31 cellular contexts compared by ENCODE assay signal in genomic region chr4:188262464-188262863, GRCh38.
A peak's percentile ranks its signal among the peaks of the same experiment; 100 is the strongest.
DNase-seq lines count a peak whose midpoint lies in the region; ATAC-seq, FAIRE-seq and TF ChIP-seq lines count a peak whose summit lies in the region.
"Had no signal": no experiment of that assay in that cellular context is flagged by ENCODE, and none has a peak within 500 bp of the region (broad histone marks: within the 10 kb centered on the region; RNA-seq: fewer than 3 reads in every experiment).

No MANE protein-coding gene starts in this region.

- ATAC-seq in GM18505 (IDR thresholded peaks at IDR 0.05; ENCODE audit: unreplicated experiment): no peak
- ATAC-seq: left ventricle myocardium superior; natural killer cell treated with Interleukin-12 subunit alpha and Interleukin-12 subunit beta and Interleukin-15 and Interleukin-18, amount 100 ng/mL, for 72 hours; pancreas; right cardiac atrium; stimulated activated naive CD8-positive, alpha-beta T cell treated with anti-CD3 and anti-CD28 coated beads, Interleukin-15, Interleukin-2, amounts not matched to agents 100 U/mL and 50 U/mL, for 24 hours; WTC11 had no signal

- TF ChIP-seq CTCF in brain microvascular endothelial cell (IDR thresholded peaks at IDR 0.05; ENCODE audit: low read depth, low read length, missing control alignments) (no peak), kidney epithelial cell (IDR thresholded peaks at IDR 0.05; ENCODE audit: insufficient read depth, low read length, poor library complexity, severe bottlenecking) (no peak), right atrium auricular region (IDR thresholded peaks at IDR 0.05) (no peak), suprapubic skin (IDR thresholded peaks at IDR 0.05) (no peak)

- DNase-seq in HTR-8/SVneo (ENCODE audit: insufficient read length, low spot score) (peak; percentile 74), brain microvascular endothelial cell (peak; percentile 79), kidney epithelial cell (ENCODE audit: low read depth) (peak; percentile 18), right atrium auricular region (ENCODE audit: low spot score) (no peak), HuH-7 (ENCODE audit: low spot score) (no peak), suprapubic skin (ENCODE audit: low spot score in 2 of 2) (no peak)
- DNase-seq: activated CD4-positive, alpha-beta T cell treated with anti-CD3 and anti-CD28 coated beads, Interleukin-2, amount 50 U/mL, for 1 hour; activated naive CD4-positive, alpha-beta T cell treated with anti-CD3 and anti-CD28 coated beads, Interleukin-2, amount 10 ng/mL, durations not matched to agents 7 days and 5 days; anterior cingulate cortex; CD8-positive, alpha-beta memory T cell; DMS153; foreskin fibroblast; left ventricle myocardium superior; NCI-H1105; NCI-H2029 treated with DMSO at 0.1 percent for 48 hours; NCI-H2227 treated with DMSO at 0.1 percent for 48 hours; NCI-H748 treated with DMSO at 0.1 percent for 48 hours; OCI-M1; pancreas; right cardiac atrium; SHP77; stimulated activated CD4-positive, alpha-beta T cell treated with anti-CD3 and anti-CD28 coated beads, Interleukin-15, amount 100 ng/mL, for 24 hours; stimulated activated naive CD8-positive, alpha-beta T cell treated with anti-CD3 and anti-CD28 coated beads, Interleukin-15, Interleukin-2, amounts not matched to agents 100 U/mL and 50 U/mL, for 24 hours; T-helper 9 cell; tibial artery had no signal

- H3K9me3 ChIP-seq in right atrium auricular region (no peaks in the 10 kb centered on the region), suprapubic skin (no peaks in the 10 kb centered on the region)
- H3K9me3 ChIP-seq: pancreas, tibial artery had no signal

- H3K27ac ChIP-seq in brain microvascular endothelial cell: no peak overlapping the region
- no peak overlapping the region for H3K27ac ChIP-seq in right atrium auricular region
- H3K27ac ChIP-seq in suprapubic skin: no peak overlapping the region
- H3K27ac ChIP-seq: hepatocyte, pancreas, tibial artery had no signal

- in situ Hi-C loops in brain microvascular endothelial cell (cut with HindIII; ENCODE audit: low pct_ligation_motif_present, low sequenced_read_pairs): no loop called here

- H3K4me1 ChIP-seq in right atrium auricular region: no peaks in the 10 kb centered on the region
- no peaks in the 10 kb centered on the region for H3K4me1 ChIP-seq in suprapubic skin
- H3K4me1 ChIP-seq: pancreas had no signal

- H3K4me3 ChIP-seq in brain microvascular endothelial cell (ENCODE audit: low read depth, low read length) (no peak overlapping the region), kidney epithelial cell (ENCODE audit: low read depth, low read length) (no peak overlapping the region), right atrium auricular region (no peak overlapping the region), suprapubic skin (no peak overlapping the region)
- H3K4me3 ChIP-seq: hepatocyte, pancreas, tibial artery had no signal

- H3K36me3 ChIP-seq in brain microvascular endothelial cell (replicated peaks) (no peaks in the 10 kb centered on the region), kidney epithelial cell (ENCODE audit: control insufficient read depth, insufficient read depth, low read length) (no peaks in the 10 kb centered on the region), right atrium auricular region (no peaks in the 10 kb centered on the region), suprapubic skin (no peaks in the 10 kb centered on the region)
- H3K36me3 ChIP-seq: pancreas, tibial artery had no signal

- peak; percentile 31 for FAIRE-seq in HTR-8/SVneo (lab: Jason Lieb, UNC)
- FAIRE-seq: G401.6, GM18507, pancreas had no signal

- H3K27me3 ChIP-seq in brain microvascular endothelial cell (replicated peaks) (no peaks in the 10 kb centered on the region), kidney epithelial cell (ENCODE audit: control insufficient read depth, insufficient read depth, low read length) (no peaks in the 10 kb centered on the region), right atrium auricular region (no peaks in the 10 kb centered on the region), suprapubic skin (no peaks in the 10 kb centered on the region)
- H3K27me3 ChIP-seq: hepatocyte, pancreas, tibial artery had no signal

- TF ChIP-seq POLR2A in suprapubic skin (IDR thresholded peaks at IDR 0.05): no peak
- no peak for TF ChIP-seq POLR2A in GM18505 (IDR thresholded peaks at IDR 0.05; ENCODE audit: borderline replicate concordance, extremely low read depth, insufficient read depth, insufficient read length)

- no peak for TF ChIP-seq EP300 in suprapubic skin (IDR thresholded peaks at IDR 0.05)

- 66% methylated on average over 10 of the region's 10 CpGs for WGBS in suprapubic skin

Comparison
In these comparisons a context has a peak if more than half of its experiments do, and no peak if none do; other contexts are left out.
1. DNase-seq: peak in HTR-8/SVneo (single experiment), brain microvascular endothelial cell (single experiment) and kidney epithelial cell (single experiment); none in right atrium auricular region (single experiment), HuH-7 (single experiment) and suprapubic skin (0 of 2).